In genomic region chr10:103605359-103606156, GRCh38 we compare ENCODE assay signal across 8 cellular contexts.
DNase-seq lines count a peak whose midpoint lies in the region; ATAC-seq and TF ChIP-seq lines count a peak whose summit lies in the region.

No MANE protein-coding gene starts in this region.

- H3K4me3 ChIP-seq in HL-60 (replicated peaks; ENCODE audit: insufficient read depth, low read length), result no peak overlapping the region
- H3K4me3 ChIP-seq in lower lobe of right lung, result no peak overlapping the region
- H3K4me3 ChIP-seq in neuronal stem cell (ENCODE audit: low read length in 2 of 2), result no peak overlapping the region

- H3K36me3 ChIP-seq in lower lobe of right lung, result peaks cover 51% of the 10 kb centered on the region
- peaks cover 7 to 25% of the 10 kb centered on the region in 2 donors for H3K36me3 ChIP-seq in neuronal stem cell (replicated peaks in 1 of 2; ENCODE audit: control insufficient read depth in 2 of 2, insufficient read depth in 2 of 2, low read length in 2 of 2)

- H3K4me2 ChIP-seq in neuronal stem cell (ENCODE audit: insufficient read depth, low read length, poor library complexity, severe bottlenecking), result no peak overlapping the region

- H3K9me3 ChIP-seq in lower lobe of right lung (no peaks in the 10 kb centered on the region), neuronal stem cell (replicated peaks in 1 of 2; ENCODE audit: control insufficient read depth in 2 of 2, insufficient read depth in 1 of 2, low read depth in 1 of 2, low read length in 2 of 2) (peaks cover 0 to 3% of the 10 kb centered on the region in 2 donors)

- DNase-seq in CD14-positive monocyte (ENCODE audit: low spot score), result no peak
- DNase-seq in HL-60 (ENCODE audit: low read depth in 1 of 2, low spot score in 1 of 2), result peak; percentile 17 to 45
- peak; percentile 38 for DNase-seq in UCSD-AML1 (lab: John Stamatoyannopoulos, UW; ENCODE audit: unreplicated experiment)
- peak; percentile 11 to 39 for DNase-seq in dermis microvascular lymphatic vessel endothelial cell (ENCODE audit: low read depth in 2 of 2)
- DNase-seq in lower lobe of right lung, result peak; percentile 51
- DNase-seq in substantia nigra (lab: John Stamatoyannopoulos, UW), result peak in 30 of 49 donors; percentile 6 to 61 (median 38)
- no peak for DNase-seq in neuronal stem cell (ENCODE audit: low spot score)
- no peak for DNase-seq in SW480 (ENCODE audit: low spot score)

- H3K36me3 Mint-ChIP-seq in CD14-positive monocyte, result peaks cover 2 to 4% of the 10 kb centered on the region in 2 donors

- H3K9ac ChIP-seq in neuronal stem cell (ENCODE audit: low read depth, low read length, poor library complexity), result no peak overlapping the region

- peak; percentile 40 to 67 for ATAC-seq in lower lobe of right lung

- peaks cover 1% of the 10 kb centered on the region for H3K79me1 ChIP-seq in neuronal stem cell (ENCODE audit: low read depth, low read length)

- no peak overlapping the region for H2BK5ac ChIP-seq in neuronal stem cell (ENCODE audit: low read length)

- no peak overlapping the region for H2BK12ac ChIP-seq in neuronal stem cell (ENCODE audit: low read length)

- H3K27ac Mint-ChIP-seq in CD14-positive monocyte, result no peak overlapping the region

- no peak overlapping the region for H3K23ac ChIP-seq in neuronal stem cell (ENCODE audit: low read depth, low read length, poor library complexity)

- H4K91ac ChIP-seq in neuronal stem cell (ENCODE audit: low read depth, low read length, poor library complexity), result no peak overlapping the region

- H3K18ac ChIP-seq in neuronal stem cell (ENCODE audit: low read length), result no peak overlapping the region

- intact Hi-C loops in CD14-positive monocyte (cut with micrococcal nuclease) (loop anchor here (1.0 to 2.0 kb wide), 2 partner anchors 81 kb away; no protein-coding TSS in a partner anchor), lower lobe of right lung (cut with DNase I) (no loop called here)

- H4K8ac ChIP-seq in neuronal stem cell (ENCODE audit: low read depth, low read length), result no peak overlapping the region

- no peak overlapping the region for H3K4ac ChIP-seq in neuronal stem cell (ENCODE audit: low read length)

- H3K27me3 Mint-ChIP-seq in CD14-positive monocyte (ENCODE audit: low read depth in 3 of 3), result no peaks in the 10 kb centered on the region

- H3K4me1 ChIP-seq in lower lobe of right lung (no peaks in the 10 kb centered on the region), neuronal stem cell (ENCODE audit: control insufficient read depth in 2 of 2, insufficient read depth in 1 of 2, low read depth in 1 of 2, low read length in 2 of 2) (peaks cover 0 to 2% of the 10 kb centered on the region in 2 donors)

- no peak overlapping the region for H3K4me3 Mint-ChIP-seq in CD14-positive monocyte

- TF ChIP-seq CTCF in CD14-positive monocyte (IDR thresholded peaks at IDR 0.05) (peak; percentile 79), HL-60 (IDR thresholded peaks at IDR 0.05; ENCODE audit: insufficient read depth, low read length) (peak; percentile 78), lower lobe of right lung (IDR thresholded peaks at IDR 0.05) (peak; percentile 73)

- no CpG with 5 or more reads among the region's 13 CpGs for WGBS in neuronal stem cell (ENCODE audit: extremely low coverage in 2 of 2, insufficient read length in 2 of 2, insufficient replicate concordance in 1 of 2), 2 donors

- H3K27ac ChIP-seq in HL-60 (replicated peaks), result no peak overlapping the region
- no peak overlapping the region for H3K27ac ChIP-seq in lower lobe of right lung
- H3K27ac ChIP-seq in substantia nigra (ENCODE audit: low read depth, low read length, poor library complexity, severe bottlenecking), result peak overlapping the region; percentile 67
- no peak overlapping the region for H3K27ac ChIP-seq in neuronal stem cell (replicated peaks; ENCODE audit: low read length)

- H2AK5ac ChIP-seq in neuronal stem cell (ENCODE audit: low read depth, low read length), result no peak overlapping the region

- H2BK120ac ChIP-seq in neuronal stem cell (ENCODE audit: low read depth, low read length), result no peak overlapping the region

- H3K27me3 ChIP-seq in HL-60 (ENCODE audit: insufficient read depth, poor library complexity, severe bottlenecking) (no peaks in the 10 kb centered on the region), lower lobe of right lung (ENCODE audit: low read depth) (no peaks in the 10 kb centered on the region), neuronal stem cell (ENCODE audit: control insufficient read depth in 3 of 3, insufficient read depth in 3 of 3, low read depth in 1 of 3, low read length in 3 of 3) (no peaks in the 10 kb centered on the region)

- H3K4me1 Mint-ChIP-seq in CD14-positive monocyte, result no peaks in the 10 kb centered on the region

- no peak overlapping the region for H2BK15ac ChIP-seq in neuronal stem cell (ENCODE audit: low read length)

- no peak overlapping the region for H2AFZ ChIP-seq in neuronal stem cell (ENCODE audit: low read length)

- H3K14ac ChIP-seq in neuronal stem cell (ENCODE audit: low read length), result no peak overlapping the region

- peaks cover 0 to 5% (median 2%) of the 10 kb centered on the region in 7 donors for H3K9me3 Mint-ChIP-seq in CD14-positive monocyte

Comparison
In these comparisons a context has a peak if more than half of its experiments do, and no peak if none do; other contexts are left out.
1. DNase-seq: peak in HL-60 (2 of 2), UCSD-AML1 (single experiment), dermis microvascular lymphatic vessel endothelial cell (2 of 2), lower lobe of right lung (single experiment) and substantia nigra (30 of 49); none in CD14-positive monocyte (single experiment), neuronal stem cell (single experiment) and SW480 (single experiment).
2. Peak in every context shown above with its lines, with median percentiles within 50 percentile points of each other: CTCF ChIP-seq.